ENCODE assay signal across 13 cellular contexts in genomic region chr6:98823845-98824162, GRCh38. TPM values are rescaled to one million over a fixed set of nuclear protein-coding genes. Genes with fewer than 3 reads are reported as not detected.
DNase-seq lines count a peak whose midpoint lies in the region; ATAC-seq, FAIRE-seq and TF ChIP-seq lines count a peak whose summit lies in the region.
"Had no signal": no experiment of that assay in that cellular context is flagged by ENCODE, and none has a peak within 500 bp of the region (broad histone marks: within the 10 kb centered on the region; RNA-seq: fewer than 3 reads in every experiment).

No MANE protein-coding gene starts in this region.

- CTCF ChIA-PET in H1 (lab: Charles Lee; ENCODE audit: partially characterized antibody), result interaction anchor here (0.7 to 1.3 kb wide), 6 partner anchors 8 to 63 kb away, joined by 3 to 5 read pairs (median 4); partner anchors contain the start of gene POU3F2

- H3K27me3 ChIP-seq in H7 (ENCODE audit: control insufficient read depth, insufficient read depth, low read length) (peaks cover 65% of the 10 kb centered on the region), H1 (replicated peaks in 1 of 4; ENCODE audit: control insufficient read depth in 3 of 4, extremely low read depth in 1 of 4, insufficient read depth in 3 of 4, low read length in 3 of 4) (peaks cover 29 to 66% (median 50%) of the 10 kb centered on the region in 4 experiments)

- H2BK12ac ChIP-seq in H1 (ENCODE audit: low read depth, low read length), result no peak overlapping the region

- peaks cover 2 to 11% (median 6%) of the 10 kb centered on the region in 4 experiments for H3K4me1 ChIP-seq in H1 (replicated peaks in 1 of 4; ENCODE audit: control insufficient read depth in 3 of 4, insufficient read depth in 4 of 4, low read length in 3 of 4)

- no peaks in the 10 kb centered on the region for H3K36me3 ChIP-seq in H7 (replicated peaks; ENCODE audit: control insufficient read depth, insufficient read depth, low read length)
- no peaks in the 10 kb centered on the region for H3K36me3 ChIP-seq in SK-N-MC (ENCODE audit: insufficient read depth, low read length)
- H3K36me3 ChIP-seq in H1 (ENCODE audit: control insufficient read depth in 2 of 4, insufficient read depth in 4 of 4, low read length in 3 of 4), result no peaks in the 10 kb centered on the region

- no peak overlapping the region for H2BK120ac ChIP-seq in H1 (replicated peaks; ENCODE audit: low read depth, low read length)

- no peak overlapping the region for H2BK15ac ChIP-seq in H1 (ENCODE audit: low read length)

- peaks cover 0 to 7% of the 10 kb centered on the region in 2 experiments for H4K20me1 ChIP-seq in H1 (replicated peaks in 1 of 2; ENCODE audit: control insufficient read depth in 1 of 2, insufficient read depth in 2 of 2, low read length in 2 of 2)

- H4K8ac ChIP-seq in H1 (ENCODE audit: extremely low read depth, insufficient read depth, low read length), result no peak overlapping the region

- no peak overlapping the region for H4K91ac ChIP-seq in H1 (replicated peaks; ENCODE audit: insufficient read length, low read length)

- TF ChIP-seq POLR2A in H1 (IDR thresholded peaks at IDR 0.05; ENCODE audit: control extremely low read depth in 1 of 2, low read depth in 2 of 2, low read length in 2 of 2), result no peak

- H4K5ac ChIP-seq in H1 (ENCODE audit: insufficient read length, low read depth, low read length), result no peak overlapping the region

- no peak for TF ChIP-seq RAD21 in H1 (IDR thresholded peaks at IDR 0.05 in 1 of 2, conservative IDR thresholded peaks at IDR 0.05 in 1 of 2; ENCODE audit: low read depth in 2 of 2, low read length in 2 of 2)

- no peak overlapping the region for H3K56ac ChIP-seq in H1 (replicated peaks; ENCODE audit: insufficient read length, low read depth, low read length)

- no peak overlapping the region for H3K18ac ChIP-seq in H1 (ENCODE audit: extremely low read depth, low read length)

- no peak for ATAC-seq in HG03457 (IDR thresholded peaks at IDR 0.05; ENCODE audit: unreplicated experiment)
- no peak for ATAC-seq in GM18502 (IDR thresholded peaks at IDR 0.05; ENCODE audit: poor library complexity, unreplicated experiment)
- ATAC-seq: activated CD4-positive, CD25-positive, alpha-beta regulatory T cell treated with anti-CD3 and anti-CD28 coated beads, Interleukin-2, amount 50 U/mL, for 24 hours had no signal

- H3K27ac ChIP-seq in SK-N-MC (peak overlapping the region; percentile 80), H1 (ENCODE audit: low read depth, low read length) (no peak overlapping the region)

- peaks cover 14% of the 10 kb centered on the region for H3K23me2 ChIP-seq in H1 (ENCODE audit: low read depth, low read length)

- POLR2A ChIA-PET in H1 (lab: Charles Lee; ENCODE audit: partially characterized antibody), result no interaction called here

- H3K9ac ChIP-seq in SK-N-MC (ENCODE audit: insufficient read length), result peak overlapping the region; percentile 61
- no peak overlapping the region for H3K9ac ChIP-seq in H1 (replicated peaks in 1 of 4; ENCODE audit: extremely low read depth in 1 of 4, low read depth in 3 of 4, low read length in 3 of 4)

- H2AK5ac ChIP-seq in H1 (ENCODE audit: low read depth, low read length), result no peak overlapping the region

- DNase-seq in H7, result no peak
- DNase-seq in SK-N-MC (ENCODE audit: low read depth, low spot score), result no peak
- DNase-seq in H1 (ENCODE audit: low read depth in 1 of 2, low spot score in 2 of 2), result no peak
- no peak for DNase-seq in neural crest cell (ENCODE audit: low read depth, low spot score)
- DNase-seq in occipital lobe (lab: John Stamatoyannopoulos, UW), result no peak
- no peak for DNase-seq in NCI-H345 (lab: John Stamatoyannopoulos, UW)
- DNase-seq: erythroblast, KG1 had no signal

- peak overlapping the region; percentile 36 for H2AFZ ChIP-seq in H1 (ENCODE audit: low read length)

- H3K9me3 Mint-ChIP-seq in neural crest cell, result peaks cover 2% of the 10 kb centered on the region

- H3K4me3 ChIP-seq in H7 (ENCODE audit: insufficient read depth, low read depth, low read length) (peak overlapping the region; percentile 52), SK-N-MC (peak overlapping the region; percentile 70), H1 (ENCODE audit: extremely low read depth in 1 of 4, insufficient read depth in 2 of 4, low read depth in 3 of 4, low read length in 4 of 4) (peak overlapping the region; percentile 63 to 76 (median 70); a peak in 7 of 8 replicates)

- TF ChIP-seq EP300 in H1 (IDR thresholded peaks at IDR 0.05; ENCODE audit: borderline replicate concordance in 1 of 2, low read depth in 2 of 2, low read length in 2 of 2), result no peak

- no peaks in the 10 kb centered on the region for H3K79me1 ChIP-seq in H1 (ENCODE audit: low read depth, low read length)

- peaks cover 58% of the 10 kb centered on the region for H3K27me3 Mint-ChIP-seq in neural crest cell (ENCODE audit: low read depth)

- no peak overlapping the region for H3K14ac ChIP-seq in H1 (ENCODE audit: insufficient read length)

- H3K36me3 Mint-ChIP-seq in neural crest cell (ENCODE audit: low read depth), result no peaks in the 10 kb centered on the region

- H3K4me1 Mint-ChIP-seq in neural crest cell, result peaks cover 48% of the 10 kb centered on the region

- peak overlapping the region; percentile 92 for H3K4me3 Mint-ChIP-seq in neural crest cell

- H3K79me2 ChIP-seq in H1 (ENCODE audit: control insufficient read depth in 1 of 2, insufficient read depth in 2 of 2, low read length in 2 of 2), result no peaks in the 10 kb centered on the region

- WGBS in H1 (ENCODE audit: extremely low coverage in 1 of 2, insufficient coverage in 1 of 2, insufficient read length in 1 of 2, insufficient replicate concordance in 2 of 2, low coverage in 1 of 2, low lambda C conversion rate in 2 of 2, missing lambda C conversion rate in 1 of 2), 2 experiments, result 2% methylated on average over 8 of the region's 8 CpGs; no CpG with 5 or more reads in 1 of the 2 experiments

- no peak overlapping the region for H2BK20ac ChIP-seq in H1 (ENCODE audit: low read length)

- peak overlapping the region; percentile 92 to 93 for H3K4me2 ChIP-seq in H1 (ENCODE audit: insufficient read depth in 1 of 2, low read depth in 2 of 2, low read length in 2 of 2)

- no peak overlapping the region for H3K23ac ChIP-seq in H1 (ENCODE audit: insufficient read length)

- TF ChIP-seq CTCF in H1 (IDR thresholded peaks at IDR 0.05; ENCODE audit: control extremely low read depth in 1 of 3, insufficient read depth in 1 of 3, low read depth in 1 of 3, low read length in 3 of 3) (no peak), neural crest cell (conservative IDR thresholded peaks at IDR 0.05) (no peak)

- no peaks in the 10 kb centered on the region for H3K9me3 ChIP-seq in SK-N-MC (ENCODE audit: low read depth, low read length)
- H3K9me3 ChIP-seq in H1 (ENCODE audit: insufficient read depth in 2 of 2, low read depth in 1 of 2, low read length in 1 of 2), result no peaks in the 10 kb centered on the region

- FAIRE-seq in H1 (lab: Jason Lieb, UNC), result no peak
- FAIRE-seq: keratinocyte had no signal

- peak overlapping the region; percentile 65 for H3K27ac Mint-ChIP-seq in neural crest cell (ENCODE audit: unreplicated experiment)

- H2BK5ac ChIP-seq in H1 (ENCODE audit: low read depth, low read length), result no peak overlapping the region

- no peak overlapping the region for H3K4ac ChIP-seq in H1 (replicated peaks; ENCODE audit: insufficient read length, low read depth, low read length)

TF ChIP-seq in H1, 55 proteins besides CTCF, POLR2A, EP300 and RAD21 (continues in another document):
- TF ChIP-seq RXRA (IDR thresholded peaks at IDR 0.05; ENCODE audit: insufficient read depth, low read depth, low read length), result no peak
- TF ChIP-seq JUND (IDR thresholded peaks at IDR 0.05; ENCODE audit: low read length), result no peak
- TF ChIP-seq SIN3A (conservative IDR thresholded peaks at IDR 0.05 in 1 of 2, IDR thresholded peaks at IDR 0.05 in 1 of 2; ENCODE audit: low read depth in 1 of 2, low read length in 2 of 2), result no peak
- TF ChIP-seq GABPA (IDR thresholded peaks at IDR 0.05; ENCODE audit: borderline replicate concordance, insufficient read depth, low read length), result no peak

RNA-seq across cellular contexts. Expression of gene POU3F2, which starts 10.6 kb away (rescaled TPM):
- 0.03 TPM in 1 of 2 replicates, not detected in the other for total RNA-seq in H7 (2014; rRNA removed; shearing (Covaris generic))
- 0.35 and 0.48 TPM in 2 replicates for total RNA-seq in H1 (2021; fragmentation: NEBNext Ultra II Directional; extraction: Animal tissue kit (Norgen Biotek cat#: 25700))
- polyA plus RNA-seq in H1 (2011; rRNA removed), result 0.06 and 0.09 TPM in 2 replicates
- 0.05 TPM for polyA plus RNA-seq in H1 (2011; cell fraction: cytosol; rRNA removed)
- 0.03 TPM for polyA plus RNA-seq in H1 (2011; cell fraction: nucleus; rRNA removed)
- polyA plus RNA-seq in H1 (2012, experiment 1 of 2), result 0.08 to 0.22 TPM (median 0.14 TPM) in 4 replicates
- 0.12 TPM for polyA plus RNA-seq in H1 (2012, experiment 2 of 2)
- polyA plus RNA-seq in H1 (2013, experiment 1 of 2), result 0.28 TPM
- 0.26 TPM for polyA plus RNA-seq in H1 (2013, experiment 2 of 2)
- polyA minus RNA-seq in H1 (2011; rRNA and poly(A)+ RNA removed), result 0.03 TPM in 1 of 2 replicates, not detected in the other
- polyA minus RNA-seq in H1 (2011; cell fraction: cytosol; rRNA and poly(A)+ RNA removed), result not detected
- 0.30 TPM for polyA minus RNA-seq in H1 (2011; cell fraction: nucleus; rRNA and poly(A)+ RNA removed)
- total RNA-seq in neural crest cell (111 and 114 TPM in 2 replicates), occipital lobe (194 TPM)
- total RNA-seq: ureter had no signal
- polyA plus RNA-seq: keratinocyte had no signal

Comparison
In these comparisons a context has a peak if more than half of its experiments do, and no peak if none do; other contexts are left out.
1. RNA of gene POU3F2, which starts 10.6 kb away (total RNA-seq): 194 TPM in occipital lobe (single experiment) and 111 to 114 TPM in neural crest cell; 0.35 to 0.48 TPM in H1 and 0.03 TPM in H7; every median in the first group is over 10 times any median in the second.
2. Peak in every context shown above with its lines, with median percentiles within 50 percentile points of each other: H3K4me3 ChIP-seq.